8 cellular contexts compared by ENCODE assay signal in the genomic region with DNA sequence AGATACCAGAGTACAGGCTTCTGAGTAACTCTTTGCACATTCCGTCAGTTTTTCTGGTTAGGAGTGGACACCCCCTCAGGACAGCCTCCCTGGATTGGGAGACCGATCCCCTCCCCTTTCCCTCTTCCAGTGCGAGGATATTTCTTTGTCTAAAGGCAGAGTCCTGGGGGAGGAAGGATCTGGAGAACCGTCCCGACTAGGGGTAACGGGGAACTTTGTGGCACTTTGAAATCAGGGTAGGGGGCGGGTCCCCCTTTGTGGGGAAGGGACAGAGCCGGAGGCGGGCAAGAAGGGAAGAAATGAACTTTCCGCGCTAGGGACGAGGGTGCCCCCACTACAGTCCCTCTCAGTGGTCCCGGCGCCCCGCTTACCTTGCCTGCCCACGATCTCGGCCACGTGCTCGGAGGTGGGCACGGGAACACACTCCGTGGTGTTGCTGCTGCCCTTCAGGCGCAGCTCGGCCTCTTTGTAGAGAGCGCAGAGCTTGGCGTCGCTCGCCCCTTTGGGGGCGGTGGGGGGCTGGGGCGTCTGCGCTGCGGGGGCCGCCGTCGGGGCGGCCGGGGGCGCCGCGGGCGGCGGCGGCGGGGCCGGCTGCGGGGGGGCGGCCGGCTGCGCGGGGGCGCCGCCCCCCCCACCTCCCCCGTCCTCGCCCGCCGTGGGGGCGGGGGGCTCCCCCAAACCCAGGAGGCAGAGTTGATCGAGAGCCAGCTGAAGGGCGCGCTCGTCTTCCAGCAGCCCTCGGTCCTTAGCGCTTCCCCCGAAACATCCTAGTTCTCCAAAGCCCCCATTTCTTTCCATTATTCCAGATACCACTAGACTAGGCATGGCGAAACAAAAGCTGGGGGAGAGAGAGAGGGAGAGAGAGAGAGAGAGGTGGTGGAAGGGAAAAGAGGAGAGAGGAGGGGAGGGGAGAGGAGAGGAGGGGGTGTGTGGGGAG. TPM values are rescaled to one million over a fixed set of nuclear protein-coding genes. Genes with fewer than 3 reads are reported as not detected.
DNase-seq lines count a peak whose midpoint lies in the region; ATAC-seq, FAIRE-seq and TF ChIP-seq lines count a peak whose summit lies in the region.

No MANE protein-coding gene starts in this region.

- peak; percentile 38 for DNase-seq in activated CD8-positive, alpha-beta memory T cell treated with anti-CD3 and anti-CD28 coated beads, Interleukin-2, amount 50 U/mL, for 4 hours
- DNase-seq in activated CD8-positive, alpha-beta memory T cell treated with anti-CD3 and anti-CD28 coated beads, Interleukin-2, amount 50 U/mL, for 48 hours = no peak
- DNase-seq in transverse colon (no peak), kidney (no peak), NCI-H2029 (lab: John Stamatoyannopoulos, UW) (no peak)

- peak overlapping the region; percentile 95 for H3K27ac ChIP-seq in iPS-20b (ENCODE audit: low read length)
- H3K27ac ChIP-seq in transverse colon = no peak overlapping the region
- H3K27ac ChIP-seq in kidney (ENCODE audit: low read depth in 2 of 2, low read length in 2 of 2) = no peak overlapping the region

- H3K36me3 ChIP-seq in iPS-20b (ENCODE audit: insufficient read depth, low read depth, low read length) = peaks cover 29% of the 10 kb centered on the region
- H3K36me3 ChIP-seq in transverse colon = no peaks in the 10 kb centered on the region
- H3K36me3 ChIP-seq in kidney (ENCODE audit: control insufficient read depth in 1 of 2, insufficient read depth in 2 of 2, low read length in 2 of 2) = no peaks in the 10 kb centered on the region

- H3K9ac ChIP-seq in iPS-20b (ENCODE audit: low read depth, low read length) = peak overlapping the region; percentile 98
- peak overlapping the region in 1 of 2 donors; percentile 22 for H3K9ac ChIP-seq in kidney (ENCODE audit: low read length in 2 of 2)

- no peaks in the 10 kb centered on the region for H3K9me3 ChIP-seq in iPS-20b (ENCODE audit: insufficient read depth, low read depth, low read length)
- H3K9me3 ChIP-seq in transverse colon = no peaks in the 10 kb centered on the region
- H3K9me3 ChIP-seq in kidney (ENCODE audit: control insufficient read depth in 1 of 2, low read length in 2 of 2) = no peaks in the 10 kb centered on the region

- TF ChIP-seq EP300 in transverse colon (IDR thresholded peaks at IDR 0.05; ENCODE audit: low read depth) = no peak

- no peak for FAIRE-seq in kidney (lab: Jason Lieb, UNC)

- ATAC-seq in GM21526 (IDR thresholded peaks at IDR 0.05; ENCODE audit: low FRiP score, unreplicated experiment) = no peak

- H3K4me1 ChIP-seq in iPS-20b (ENCODE audit: insufficient read depth, low read length) (peaks cover 42% of the 10 kb centered on the region), transverse colon (peaks cover 0 to 27% (median 16%) of the 10 kb centered on the region in 4 donors), kidney (ENCODE audit: control insufficient read depth in 1 of 2, insufficient read depth in 1 of 2, low read depth in 1 of 2, low read length in 2 of 2) (peaks cover 0 to 11% of the 10 kb centered on the region in 2 donors)

- no peak for TF ChIP-seq CTCF in WI38 (IDR thresholded peaks at IDR 0.05; ENCODE audit: low read depth, low read length)
- no peak for TF ChIP-seq CTCF in transverse colon (IDR thresholded peaks at IDR 0.05)
- TF ChIP-seq CTCF in kidney (IDR thresholded peaks at IDR 0.05; ENCODE audit: borderline replicate concordance, extremely low read depth, insufficient read depth) = no peak

- WGBS in transverse colon (ENCODE audit: low coverage in 1 of 2), 2 donors = 8 to 14% methylated on average over 7 to 31 of the region's 64 CpGs

- in situ Hi-C loops in transverse colon (cut with MboI; ENCODE audit: low pct_ligation_motif_present in 1 of 4, low pct_unique_long_range_greater_than_20kb in 1 of 4, low sequenced_read_pairs in 3 of 4) = loop anchor here in 1 of 4 donors (25.0 kb wide), 1 partner anchor 131 kb away; a partner anchor contains a TSS

- intact Hi-C loops in transverse colon (cut with DNase I; ENCODE audit: low total_unique reads) = no loop called here
- intact Hi-C loops in kidney (cut with DNase I) = no loop called here

- no peaks in the 10 kb centered on the region for H3K27me3 ChIP-seq in iPS-20b (ENCODE audit: insufficient read depth, low read length)
- no peaks in the 10 kb centered on the region for H3K27me3 ChIP-seq in transverse colon

- peak overlapping the region; percentile 76 for H3K4me3 ChIP-seq in WI38 (ENCODE audit: low read depth, low read length)
- peak overlapping the region; percentile 99 for H3K4me3 ChIP-seq in iPS-20b (ENCODE audit: low read length)
- peak overlapping the region; percentile 53 to 90 (median 69) for H3K4me3 ChIP-seq in transverse colon
- peak overlapping the region in 1 of 2 donors; percentile 81 for H3K4me3 ChIP-seq in kidney (ENCODE audit: low read length in 2 of 2)

- no peak for TF ChIP-seq POLR2A in transverse colon (IDR thresholded peaks at IDR 0.05)

RNA-seq across cellular contexts. Expression of a gene that starts 0.8 kb away (rescaled TPM):
- total RNA-seq in transverse colon = under 1 TPM in 3 of 4 donors, not detected in 1; 0.14 to 0.60 (median 0.48) TPM
- 1.7 TPM for total RNA-seq in kidney
- 1.0 TPM for polyA plus RNA-seq in kidney (ENCODE audit: insufficient read depth, low read depth, low replicate concordance)

RNA-seq across cellular contexts. Expression of a gene that starts 20.5 kb away (rescaled TPM):
- total RNA-seq in transverse colon = 100 to 1,000 TPM; 140 to 213 (median 174) TPM
- 51.4 TPM for total RNA-seq in kidney
- polyA plus RNA-seq in kidney (ENCODE audit: insufficient read depth, low read depth, low replicate concordance) = 73.0 TPM

RNA-seq across cellular contexts. Expression of a gene that starts 26.9 kb away (rescaled TPM):
- total RNA-seq in transverse colon (10 to 100 TPM; 20.9 to 70.9 (median 47.5) TPM), kidney (50.8 TPM)
- 200 TPM for polyA plus RNA-seq in kidney (ENCODE audit: insufficient read depth, low read depth, low replicate concordance)

RNA-seq across cellular contexts. Expression of a gene that starts 27.8 kb away (rescaled TPM):
- total RNA-seq in transverse colon (10 to 100 TPM in 3 of 4 donors, 1 to 10 TPM in 1; 7.9 to 21.3 (median 16.1) TPM), kidney (24.5 TPM)
- 24.6 TPM for polyA plus RNA-seq in kidney (ENCODE audit: insufficient read depth, low read depth, low replicate concordance)

RNA-seq across cellular contexts. Expression of a gene that starts 33.1 kb away (rescaled TPM):
- total RNA-seq in transverse colon (100 to 1,000 TPM; 300 to 999 (median 324) TPM), kidney (384 TPM)
- 145 TPM for polyA plus RNA-seq in kidney (ENCODE audit: insufficient read depth, low read depth, low replicate concordance)
